ENCODE assay signal across 8 cellular contexts in the genomic region with DNA sequence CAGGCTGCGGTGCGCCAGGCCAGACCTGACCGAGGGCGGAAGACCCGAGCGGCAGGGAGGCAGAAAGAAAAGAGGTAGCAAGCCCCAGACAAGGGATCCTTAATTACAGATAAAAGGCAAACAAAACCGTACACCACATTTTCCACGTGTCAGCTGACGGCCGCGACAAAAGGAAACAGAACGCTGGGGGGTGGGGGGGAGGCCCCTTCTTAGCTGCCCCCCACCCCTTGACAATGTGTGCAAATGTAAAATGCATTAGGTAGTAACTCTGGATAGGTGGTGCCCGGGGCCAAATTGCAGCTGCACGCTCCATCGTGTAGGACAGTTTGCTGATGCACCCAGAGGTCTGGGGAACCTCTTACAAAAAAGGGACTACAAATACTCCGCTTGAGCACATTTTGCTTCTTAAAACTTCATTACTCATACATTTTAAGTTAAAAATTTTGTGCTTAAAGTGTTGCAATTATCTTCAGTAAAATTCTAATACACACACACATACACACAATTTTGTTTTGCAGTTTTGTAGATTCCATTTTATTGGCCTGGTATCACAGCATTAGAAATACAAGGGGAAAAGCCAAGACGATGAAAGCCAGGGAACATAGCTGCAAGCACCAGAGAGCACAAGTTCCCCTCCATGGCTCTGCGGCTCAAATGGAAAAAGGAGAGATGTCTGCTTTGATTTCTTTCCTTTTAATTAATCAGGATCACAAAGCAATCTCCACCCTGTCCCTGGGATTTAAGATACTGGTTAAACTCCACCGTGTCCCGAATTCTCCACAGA.
DNase-seq lines count a peak whose midpoint lies in the region; ATAC-seq and TF ChIP-seq lines count a peak whose summit lies in the region.

No MANE protein-coding gene starts in this region.

- peaks cover 10% of the 10 kb centered on the region for H3K4me1 Mint-ChIP-seq in T-helper 17 cell

- H3K36me3 Mint-ChIP-seq in T-helper 17 cell (ENCODE audit: low read depth): peaks cover 2% of the 10 kb centered on the region

- H3K27ac Mint-ChIP-seq in T-helper 17 cell: no peak overlapping the region

- H3K27ac ChIP-seq in cingulate gyrus (ENCODE audit: low read depth, low read length) (peak overlapping the region; percentile 78), mesodermal cell (ENCODE audit: low read depth, low read length, severe bottlenecking) (no peak overlapping the region)

- ATAC-seq in GM19397 (IDR thresholded peaks at IDR 0.05; ENCODE audit: unreplicated experiment) (peak; percentile 20), T-helper 17 cell (no peak)

- no peak for TF ChIP-seq CTCF in AG10803 (conservative IDR thresholded peaks at IDR 0.05; ENCODE audit: low read length)

- H3K4me1 ChIP-seq in mesodermal cell (ENCODE audit: control insufficient read depth, insufficient read depth, low read length, poor library complexity, severe bottlenecking): peaks cover 3% of the 10 kb centered on the region

- no peak for DNase-seq in AG10803 (ENCODE audit: low read depth)
- peak; percentile 24 for DNase-seq in NCI-H146 treated with DMSO at 0.1 percent for 48 hours (lab: John Stamatoyannopoulos, UW; ENCODE audit: unreplicated experiment)
- DNase-seq in T-helper 17 cell: no peak
- no peak for DNase-seq in central memory CD4-positive, alpha-beta T cell
- DNase-seq in activated CD8-positive, alpha-beta memory T cell treated with anti-CD3 and anti-CD28 coated beads, Interleukin-2, amount 50 U/mL, for 48 hours: no peak

- H3K27me3 Mint-ChIP-seq in T-helper 17 cell: peaks cover 59% of the 10 kb centered on the region

- 15 to 39% methylated on average over 5 to 9 of the region's 20 CpGs for WGBS in mesodermal cell (ENCODE audit: insufficient coverage in 2 of 2), 2 experiments

- H3K36me3 ChIP-seq in mesodermal cell (ENCODE audit: control insufficient read depth, insufficient read depth, low read length): no peaks in the 10 kb centered on the region

- H3K4me3 ChIP-seq in AG10803 (ENCODE audit: low read length) (peak overlapping the region; percentile 68), mesodermal cell (ENCODE audit: extremely low read depth, insufficient read depth, low read length, poor library complexity, severe bottlenecking) (peak overlapping the region; percentile 46)

- no peak overlapping the region for H3K4me3 Mint-ChIP-seq in T-helper 17 cell

- H3K9me3 ChIP-seq in mesodermal cell (ENCODE audit: control insufficient read depth, low read length): no peaks in the 10 kb centered on the region
- no peaks in the 10 kb centered on the region for H3K9me3 ChIP-seq in T-helper 17 cell (ENCODE audit: control insufficient read depth, low read length, poor library complexity, severe bottlenecking)
